In the genomic region with DNA sequence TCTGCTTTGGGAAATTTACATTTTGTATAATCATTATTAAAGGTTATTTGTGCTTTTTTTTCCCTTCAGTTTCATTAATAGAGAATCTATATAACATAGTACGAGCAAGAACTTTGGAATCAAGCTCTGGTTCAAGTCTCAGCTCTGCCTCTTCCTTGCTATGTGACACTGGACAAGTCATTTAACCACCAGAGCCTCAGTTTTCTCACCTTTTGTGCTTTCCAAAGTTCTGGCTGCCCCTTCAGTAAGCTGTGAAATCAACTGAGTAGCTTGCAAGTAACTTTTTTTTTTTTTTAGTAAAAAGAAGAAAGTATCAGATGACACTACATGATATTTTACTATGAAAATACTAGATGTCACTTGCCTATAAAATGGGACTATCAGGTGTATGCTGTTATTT, we compare ENCODE assay signal across 16 cellular contexts.
DNase-seq lines count a peak whose midpoint lies in the region; ATAC-seq and TF ChIP-seq lines count a peak whose summit lies in the region.
"Had no signal": no experiment of that assay in that cellular context is flagged by ENCODE, and none has a peak within 500 bp of the region (broad histone marks: within the 10 kb centered on the region; RNA-seq: fewer than 3 reads in every experiment).

No MANE protein-coding gene starts in this region.

- H2AK9ac ChIP-seq in IMR-90 (replicated peaks; ENCODE audit: low read depth, low read length, poor library complexity), result no peak overlapping the region

- H3K14ac ChIP-seq in IMR-90 (replicated peaks; ENCODE audit: low read depth, low read length), result no peak overlapping the region
- no peak overlapping the region for H3K14ac ChIP-seq in trophoblast cell (ENCODE audit: low read length)

- in situ Hi-C loops in IMR-90 (cut with MboI; ENCODE audit: low sequenced_read_pairs), result no loop called here

- H2AFZ ChIP-seq in IMR-90 (replicated peaks; ENCODE audit: low read length, poor library complexity) (no peak overlapping the region), hepatocyte (no peak overlapping the region), trophoblast cell (ENCODE audit: insufficient read depth, low read length, poor library complexity) (no peak overlapping the region)

- peak overlapping the region; percentile 92 for H2BK12ac ChIP-seq in trophoblast cell (ENCODE audit: low read length)

- H3K18ac ChIP-seq in IMR-90 (ENCODE audit: low read depth, low read length) (peak overlapping the region; percentile 75; the same call in 1 of the 2 replicates), trophoblast cell (ENCODE audit: low read length) (no peak overlapping the region)

- no peak overlapping the region for H4K12ac ChIP-seq in trophoblast cell (ENCODE audit: low read depth, low read length)

- dilution Hi-C loops in IMR-90 (cut with HindIII; ENCODE audit: low sequenced_read_pairs, unreplicated experiment), result no loop called here

- H3K79me1 ChIP-seq in IMR-90 (ENCODE audit: low read depth in 1 of 2, low read length in 2 of 2), result peaks cover 0 to 3% of the 10 kb centered on the region in 2 experiments; a peak in 1 of 4 replicates
- peaks cover 8% of the 10 kb centered on the region for H3K79me1 ChIP-seq in trophoblast cell (ENCODE audit: low read length)

- H3K27me3 ChIP-seq in IMR-90 (ENCODE audit: control insufficient read depth, insufficient read depth, low read length) (no peaks in the 10 kb centered on the region), RWPE2 (ENCODE audit: insufficient read depth, poor library complexity, severe bottlenecking) (no peaks in the 10 kb centered on the region), hepatocyte (no peaks in the 10 kb centered on the region), trophoblast cell (ENCODE audit: insufficient read depth, low read length) (no peaks in the 10 kb centered on the region), H7 (ENCODE audit: control insufficient read depth, insufficient read depth, low read length) (no peaks in the 10 kb centered on the region)
- H3K27me3 ChIP-seq: BLaER1, MG63 had no signal

- 0 out of 3 replicates have a peak overlapping the region, but pooled peaks have one; percentile 74 for H2BK15ac ChIP-seq in IMR-90 (ENCODE audit: low read depth, low read length)

- no peak overlapping the region; the same call in 1 of the 2 replicates for H3K27ac ChIP-seq in IMR-90 (ENCODE audit: insufficient read depth, low read length)
- peak overlapping the region; percentile 88 for H3K27ac ChIP-seq in RWPE2 (ENCODE audit: poor library complexity, severe bottlenecking)
- H3K27ac ChIP-seq in hepatocyte, result peak overlapping the region; percentile 10
- H3K27ac ChIP-seq in trophoblast cell (ENCODE audit: low read depth, low read length), result peak overlapping the region; percentile 83
- H3K27ac ChIP-seq: BLaER1 had no signal

- no peak overlapping the region for H3K23ac ChIP-seq in IMR-90 (ENCODE audit: low read depth, low read length)
- H3K23ac ChIP-seq in trophoblast cell (ENCODE audit: low read length), result no peak overlapping the region

- DNase-seq in IMR-90 (no peak), RWPE2 (ENCODE audit: low spot score) (no peak), hepatocyte (ENCODE audit: low spot score) (no peak), trophoblast cell (no peak), NCI-H774 (lab: John Stamatoyannopoulos, UW) (no peak), H7 (no peak)
- DNase-seq: CD8-positive, alpha-beta memory T cell; GF-D8; KG1; NCI-H1105; NCI-H187 treated with DMSO at 0.1 percent for 48 hours; NCI-H2171 treated with DMSO at 0.1 percent for 48 hours; RPMI8226 had no signal

- no peak overlapping the region for H3K4me2 ChIP-seq in IMR-90 (ENCODE audit: low read depth, low read length)
- H3K4me2 ChIP-seq in hepatocyte, result no peak overlapping the region
- H3K4me2 ChIP-seq in trophoblast cell (ENCODE audit: low read length), result no peak overlapping the region
- H3K4me2 ChIP-seq: BLaER1 had no signal

- H3K9me2 ChIP-seq in hepatocyte (replicated peaks; ENCODE audit: insufficient read depth), result no peaks in the 10 kb centered on the region

- peak overlapping the region; percentile 26; the same call in 1 of the 2 replicates for H3K4ac ChIP-seq in IMR-90 (ENCODE audit: low read depth, low read length)
- H3K4ac ChIP-seq in trophoblast cell (ENCODE audit: low read depth, low read length), result no peak overlapping the region

- peaks cover 14% of the 10 kb centered on the region for H3K79me2 ChIP-seq in hepatocyte
- no peaks in the 10 kb centered on the region for H3K79me2 ChIP-seq in trophoblast cell (ENCODE audit: control insufficient read depth, insufficient read depth, low read length, poor library complexity)

- CTCF ChIA-PET in IMR-90 (lab: Yijun Ruan, JAX), result interaction anchor here (0.6 kb wide), 3 partner anchors 19 to 58 kb away, joined by 4 to 6 read pairs (median 6); no protein-coding TSS in a partner anchor

- no peak overlapping the region for H4K91ac ChIP-seq in IMR-90 (ENCODE audit: insufficient read depth, low read depth, low read length)
- peak overlapping the region; percentile 81 for H4K91ac ChIP-seq in trophoblast cell (ENCODE audit: low read depth, low read length)

- no peak overlapping the region for H4K5ac ChIP-seq in IMR-90 (ENCODE audit: low read depth, low read length)

- H2BK5ac ChIP-seq in IMR-90 (ENCODE audit: low read depth, low read length, poor library complexity, severe bottlenecking) (peak overlapping the region; percentile 82), trophoblast cell (ENCODE audit: low read depth, low read length, poor library complexity) (peak overlapping the region; percentile 61)

- no peak for TF ChIP-seq RAD21 in IMR-90 (IDR thresholded peaks at IDR 0.05; ENCODE audit: low read length)

- H2BK20ac ChIP-seq in IMR-90 (ENCODE audit: low read depth, low read length), result peak overlapping the region; percentile 16; the same call in 1 of the 2 replicates

- H2AK5ac ChIP-seq in IMR-90 (ENCODE audit: low read depth, low read length) (no peak overlapping the region), trophoblast cell (ENCODE audit: low read length) (no peak overlapping the region)

- no TSS peak for BruUV-seq in IMR-90 (replicated peaks; lab: Mats Ljungman, UMichigan)

- H3K4me3 ChIP-seq in IMR-90 (ENCODE audit: insufficient read depth, low read depth, low read length), result no peak overlapping the region
- H3K4me3 ChIP-seq in RWPE2 (ENCODE audit: severe bottlenecking), result no peak overlapping the region
- H3K4me3 ChIP-seq in hepatocyte, result no peak overlapping the region
- no peak overlapping the region for H3K4me3 ChIP-seq in trophoblast cell (ENCODE audit: low read depth, low read length)
- no peak overlapping the region for H3K4me3 ChIP-seq in H7 (ENCODE audit: insufficient read depth, low read depth, low read length)
- H3K4me3 ChIP-seq: BLaER1, MG63 had no signal

- no peaks in the 10 kb centered on the region for H3K36me3 ChIP-seq in IMR-90 (ENCODE audit: control insufficient read depth, insufficient read depth, low read length)
- no peaks in the 10 kb centered on the region for H3K36me3 ChIP-seq in RWPE2 (ENCODE audit: low read depth)
- no peaks in the 10 kb centered on the region for H3K36me3 ChIP-seq in hepatocyte (replicated peaks; ENCODE audit: insufficient read depth, low read depth)
- no peaks in the 10 kb centered on the region for H3K36me3 ChIP-seq in trophoblast cell (ENCODE audit: control insufficient read depth in 1 of 2, insufficient read depth in 2 of 2, low read length in 2 of 2)
- H3K36me3 ChIP-seq in H7 (replicated peaks; ENCODE audit: control insufficient read depth, insufficient read depth, low read length), result no peaks in the 10 kb centered on the region
- H3K36me3 ChIP-seq: BLaER1, MG63 had no signal

- H4K8ac ChIP-seq in IMR-90 (ENCODE audit: low read depth in 2 of 2, low read length in 2 of 2) (no peak overlapping the region), trophoblast cell (ENCODE audit: low read depth, low read length) (no peak overlapping the region)

- TF ChIP-seq CTCF in IMR-90 (conservative IDR thresholded peaks at IDR 0.05; ENCODE audit: low read depth, low read length), result no peak
- no peak for TF ChIP-seq CTCF in RWPE2 (IDR thresholded peaks at IDR 0.05; ENCODE audit: poor library complexity, severe bottlenecking)
- TF ChIP-seq CTCF in hepatocyte (IDR thresholded peaks at IDR 0.05; ENCODE audit: poor library complexity), result no peak

- POLR2A ChIA-PET in IMR-90 (lab: Charles Lee; ENCODE audit: unreplicated experiment), result interaction anchor here (0.7 kb wide), 1 partner anchor 332 kb away, joined by 6 read pairs; no protein-coding TSS in a partner anchor

- WGBS in IMR-90 (ENCODE audit: extremely low coverage in 2 of 2, insufficient read length in 1 of 2), 2 experiments, result no CpG with 5 or more reads among the region's 1 CpG
- 100% methylated on average over 1 of the region's 1 CpG for WGBS in hepatocyte (ENCODE audit: low lambda C conversion rate, missing lambda C conversion rate)
- WGBS in trophoblast cell (ENCODE audit: extremely low coverage, insufficient coverage, insufficient read length), result no CpG with 5 or more reads among the region's 1 CpG

- H3K9me3 ChIP-seq in IMR-90 (ENCODE audit: control insufficient read depth, insufficient read depth, low read length), result no peaks in the 10 kb centered on the region
- no peaks in the 10 kb centered on the region for H3K9me3 ChIP-seq in RWPE2 (ENCODE audit: severe bottlenecking)
- H3K9me3 ChIP-seq in hepatocyte (ENCODE audit: low read depth), result no peaks in the 10 kb centered on the region
- H3K9me3 ChIP-seq in trophoblast cell (ENCODE audit: insufficient read depth, low read depth, low read length), result no peaks in the 10 kb centered on the region
- H3K9me3 ChIP-seq: MG63 had no signal

- H4K20me1 ChIP-seq in IMR-90 (ENCODE audit: insufficient read depth, low read length), result no peaks in the 10 kb centered on the region
- H4K20me1 ChIP-seq in hepatocyte (ENCODE audit: insufficient read depth, poor library complexity, severe bottlenecking), result no peaks in the 10 kb centered on the region
- H4K20me1 ChIP-seq: BLaER1 had no signal

- H3K9ac ChIP-seq in IMR-90 (ENCODE audit: low read depth, low read length) (peak overlapping the region; percentile 29; the same call in 1 of the 2 replicates), trophoblast cell (ENCODE audit: low read length) (no peak overlapping the region)
- H3K9ac ChIP-seq: BLaER1 had no signal

- intact Hi-C loops in IMR-90 (cut with micrococcal nuclease), result no loop called here

- ATAC-seq in IMR-90 (ENCODE audit: low read depth), result 0 out of 2 replicates have a peak, but pooled peaks have one; percentile 15
- ATAC-seq in RWPE2 (ENCODE audit: low read depth), result no peak
- no peak for ATAC-seq in HG03439 (IDR thresholded peaks at IDR 0.05; ENCODE audit: unreplicated experiment)

- H2BK120ac ChIP-seq in IMR-90 (ENCODE audit: low read depth, low read length) (peak overlapping the region; percentile 42; the same call in 1 of the 2 replicates), trophoblast cell (ENCODE audit: insufficient read depth, low read length, poor library complexity) (peak overlapping the region; percentile 85)

- no peaks in the 10 kb centered on the region for H3K9me1 ChIP-seq in IMR-90 (ENCODE audit: insufficient read depth, low read length)

- TF ChIP-seq POLR2A in IMR-90 (IDR thresholded peaks at IDR 0.05; ENCODE audit: low read depth, low read length), result no peak

- H3K4me1 ChIP-seq in IMR-90 (ENCODE audit: control insufficient read depth, insufficient read depth, low read length) (peaks cover 6% of the 10 kb centered on the region), RWPE2 (ENCODE audit: insufficient read depth, poor library complexity, severe bottlenecking) (peaks cover 24% of the 10 kb centered on the region), hepatocyte (ENCODE audit: insufficient read depth) (no peaks in the 10 kb centered on the region), trophoblast cell (ENCODE audit: control insufficient read depth in 1 of 2, insufficient read depth in 2 of 2, low read length in 2 of 2) (peaks cover 2 to 9% of the 10 kb centered on the region in 2 experiments)

- no peak overlapping the region for H3K56ac ChIP-seq in IMR-90 (ENCODE audit: extremely low read depth, insufficient read depth, low read length)
